In genomic region chr11:5380740-5381342, GRCh38 we compare ENCODE assay signal across 7 cellular contexts. TPM values are rescaled to one million over a fixed set of nuclear protein-coding genes. Genes with fewer than 3 reads are reported as not detected.
A peak's percentile ranks its signal among the peaks of the same experiment; 100 is the strongest.
DNase-seq lines count a peak whose midpoint lies in the region; ATAC-seq, FAIRE-seq and TF ChIP-seq lines count a peak whose summit lies in the region.

No MANE protein-coding gene starts in this region.

- no peak overlapping the region for H3K4me2 ChIP-seq in K562 (ENCODE audit: insufficient read depth, low read length)

- no peak overlapping the region for H2AFZ ChIP-seq in K562 (ENCODE audit: low read depth, low read length)

- WGBS in K562 (ENCODE audit: insufficient coverage, low coverage, missing lambda C conversion rate), result 38% methylated on average over 1 of the region's 4 CpGs

- peaks cover 46% of the 10 kb centered on the region for H3K79me2 ChIP-seq in K562 (ENCODE audit: control insufficient read depth, insufficient read depth, low read length)

- CTCF ChIA-PET in K562 (lab: Yijun Ruan, JAX; ENCODE audit: low intra/inter-chr PET ratio), result interaction anchor here (0.7 kb wide), 1 partner anchor 257 kb away, joined by 3 read pairs; no protein-coding TSS in a partner anchor

- TF ChIP-seq POLR2A in K562 (conservative IDR thresholded peaks at IDR 0.05), result no peak

- in situ Hi-C loops in K562 (cut with MboI), result loop anchor here (5.0 kb wide), 1 partner anchor 259 kb away; no protein-coding TSS in a partner anchor

- intact Hi-C loops in K562 (cut with micrococcal nuclease), result loop anchor here (2.0 to 10.0 kb wide), 3 partner anchors 174 to 259 kb away; no protein-coding TSS in a partner anchor

- peak; percentile 71 to 73 for TF ChIP-seq RAD21 in K562 (CRISPR knock-in tag; conservative IDR thresholded peaks at IDR 0.05 in 1 of 2, IDR thresholded peaks at IDR 0.05 in 1 of 2)

- H3K36me3 ChIP-seq in K562 (ENCODE audit: control insufficient read depth, insufficient read depth, low read length), result peaks cover 49% of the 10 kb centered on the region

- no TSS peak for BruUV-seq in K562 (replicated peaks; lab: Mats Ljungman, UMichigan)

- peak; percentile 59 to 74 (median 69) for TF ChIP-seq CTCF in K562 (IDR thresholded peaks at IDR 0.05 in 2 of 3, conservative IDR thresholded peaks at IDR 0.05 in 1 of 3; ENCODE audit: insufficient read depth in 2 of 3, low read depth in 1 of 3, low read length in 3 of 3)

- H3K9me1 ChIP-seq in K562 (ENCODE audit: control insufficient read depth, insufficient read depth, low read length), result no peaks in the 10 kb centered on the region

- no peaks in the 10 kb centered on the region; a peak in 1 of 5 replicates for H3K4me1 ChIP-seq in K562 (replicated peaks in 1 of 2; ENCODE audit: control insufficient read depth in 2 of 2, insufficient read depth in 2 of 2, low read length in 2 of 2)

- no peak overlapping the region for H3K4me3 ChIP-seq in K562

- TF ChIP-seq EP300 in K562 (IDR thresholded peaks at IDR 0.05; ENCODE audit: low read length), result no peak

- POLR2A ChIA-PET in K562 (lab: Yijun Ruan, JAX), result no interaction called here

- ATAC-seq in GM19455 (IDR thresholded peaks at IDR 0.05; ENCODE audit: unreplicated experiment) (peak; percentile 91), HG03442 (IDR thresholded peaks at IDR 0.05; ENCODE audit: unreplicated experiment) (peak; percentile 79), K562 (peak; percentile 97)

- H3K9me3 ChIP-seq in K562 (replicated peaks; ENCODE audit: control insufficient read depth, insufficient read depth, low read depth, low read length), result no peaks in the 10 kb centered on the region

- DNase-seq in ELR (ENCODE audit: low read depth) (peak; percentile 82), OCI-M1 (lab: John Stamatoyannopoulos, UW) (peak; percentile 76), K562 (ENCODE audit: extremely low read depth in 1 of 4, low spot score in 3 of 4) (peak; percentile 53 to 70 (median 56)), iris pigment epithelial cell (ENCODE audit: low read depth) (peak; percentile 71)
- DNase-seq in stimulated activated CD8-positive, alpha-beta memory T cell treated with anti-CD3 and anti-CD28 coated beads, Interleukin-4, amount 100 ng/mL, for 48 hours, result peak; percentile 47

- H3K27ac ChIP-seq in K562 (ENCODE audit: extremely low read depth, low read depth, low read length), result no peak overlapping the region

- no peak overlapping the region for H3K9ac ChIP-seq in K562 (ENCODE audit: insufficient read depth in 1 of 2, low read depth in 2 of 2, low read length in 2 of 2)

- no peaks in the 10 kb centered on the region for H3K27me3 ChIP-seq in K562 (ENCODE audit: control insufficient read depth in 2 of 2, insufficient read depth in 2 of 2, low read length in 2 of 2)

- peak; percentile 94 for FAIRE-seq in K562 (lab: Jason Lieb, UNC)

- no peaks in the 10 kb centered on the region for H4K20me1 ChIP-seq in K562 (replicated peaks; ENCODE audit: control insufficient read depth, insufficient read depth, low read length)

RNA-seq across cellular contexts. Expression of gene OR51M1, which starts 2.8 kb away (rescaled TPM):
- total RNA-seq in K562 (2011; cell fraction: chromatin; rRNA removed; ENCODE audit: low replicate concordance), result 0.35 and 0.49 TPM in 2 replicates
- under 0.01 and 0.13 TPM in 2 replicates for total RNA-seq in K562 (2011; cell fraction: nucleolus; rRNA removed)
- 0.22 and 0.23 TPM in 2 replicates for total RNA-seq in K562 (2011; cell fraction: nucleoplasm; rRNA removed)
- total RNA-seq in K562 (2014; rRNA removed) (not detected in 2 replicates), K562 (2014; rRNA removed; fragmentation: Illumina TruSeq; extraction: Trizol) (0.04 TPM in 1 of 2 replicates, not detected in the other), K562 (2015; rRNA removed; fragmentation: Illumina TruSeq; extraction: Trizol) (not detected in 2 replicates), K562 (2021) (not detected in 2 replicates)
- polyA plus RNA-seq in K562 (2011; rRNA removed) (not detected in 2 replicates), K562 (2014; fragmentation: Illumina TruSeq; extraction: Trizol) (not detected in 2 replicates), K562 (2014; fragmentation: Nextera tagmentation; extraction: Ambion mirVana) (under 1 TPM; 0.01 to 0.18 TPM), K562 (2014; rRNA removed) (not detected in 2 replicates)
- polyA plus RNA-seq in K562 (2011; cell fraction: cytosol; rRNA removed), result not detected in 2 replicates
- 0.07 TPM in 1 of 2 replicates, not detected in the other for polyA plus RNA-seq in K562 (2011; cell fraction: nucleus; rRNA removed)
- polyA plus RNA-seq in K562 (2012), result 0.07 and 0.20 TPM in 2 replicates
- 0.12 TPM in 1 of 2 replicates, not detected in the other for polyA minus RNA-seq in K562 (2011; rRNA and poly(A)+ RNA removed)
- not detected in 2 replicates for polyA minus RNA-seq in K562 (2011; cell fraction: cytosol; rRNA and poly(A)+ RNA removed)
- 0.11 and 0.27 TPM in 2 replicates for polyA minus RNA-seq in K562 (2011; cell fraction: nucleus; rRNA and poly(A)+ RNA removed)

RNA-seq across cellular contexts. Expression of gene OR51B6, which starts 29.5 kb away (rescaled TPM):
- 0.35 and 0.65 TPM in 2 replicates for total RNA-seq in K562 (2011; cell fraction: chromatin; rRNA removed; ENCODE audit: low replicate concordance)
- total RNA-seq in K562 (2011; cell fraction: nucleolus; rRNA removed), result not detected in 2 replicates
- not detected in 2 replicates for total RNA-seq in K562 (2011; cell fraction: nucleoplasm; rRNA removed)
- total RNA-seq in K562 (2014; rRNA removed) (not detected in 2 replicates), K562 (2014; rRNA removed; fragmentation: Illumina TruSeq; extraction: Trizol) (not detected in 2 replicates), K562 (2015; rRNA removed; fragmentation: Illumina TruSeq; extraction: Trizol) (not detected in 2 replicates), K562 (2021) (not detected in 2 replicates)
- polyA plus RNA-seq in K562 (2011; rRNA removed) (not detected in 2 replicates), K562 (2014; fragmentation: Illumina TruSeq; extraction: Trizol) (not detected in 2 replicates), K562 (2014; fragmentation: Nextera tagmentation; extraction: Ambion mirVana) (under 1 TPM; 0.06 to 0.97 TPM), K562 (2014; rRNA removed) (not detected in 2 replicates)
- not detected in 2 replicates for polyA plus RNA-seq in K562 (2011; cell fraction: cytosol; rRNA removed)
- not detected in 2 replicates for polyA plus RNA-seq in K562 (2011; cell fraction: nucleus; rRNA removed)
- polyA plus RNA-seq in K562 (2012), result 0.08 and 0.11 TPM in 2 replicates
- polyA minus RNA-seq in K562 (2011; rRNA and poly(A)+ RNA removed), result not detected in 2 replicates
- not detected in 2 replicates for polyA minus RNA-seq in K562 (2011; cell fraction: cytosol; rRNA and poly(A)+ RNA removed)
- polyA minus RNA-seq in K562 (2011; cell fraction: nucleus; rRNA and poly(A)+ RNA removed), result 0.40 and 0.89 TPM in 2 replicates

RNA-seq across cellular contexts. Expression of gene OR51B5, which starts 37.5 kb away (rescaled TPM):
- total RNA-seq in K562 (2011; cell fraction: chromatin; rRNA removed; ENCODE audit: low replicate concordance), result 138 and 316 TPM in 2 replicates
- total RNA-seq in K562 (2011; cell fraction: nucleolus; rRNA removed), result 86.7 and 139 TPM in 2 replicates
- total RNA-seq in K562 (2011; cell fraction: nucleoplasm; rRNA removed), result 410 and 874 TPM in 2 replicates
- total RNA-seq in K562 (2014; rRNA removed) (81.2 and 89.6 TPM in 2 replicates), K562 (2014; rRNA removed; fragmentation: Illumina TruSeq; extraction: Trizol) (158 and 184 TPM in 2 replicates), K562 (2015; rRNA removed; fragmentation: Illumina TruSeq; extraction: Trizol) (104 and 109 TPM in 2 replicates), K562 (2021) (109 and 120 TPM in 2 replicates)
- polyA plus RNA-seq in K562 (2011; rRNA removed) (137 and 216 TPM in 2 replicates), K562 (2014; fragmentation: Illumina TruSeq; extraction: Trizol) (154 and 176 TPM in 2 replicates), K562 (2014; fragmentation: Nextera tagmentation; extraction: Ambion mirVana) (10 to 100 TPM; 83.5 to 99.9 TPM), K562 (2014; rRNA removed) (111 and 113 TPM in 2 replicates)
- 103 and 220 TPM in 2 replicates for polyA plus RNA-seq in K562 (2011; cell fraction: cytosol; rRNA removed)
- polyA plus RNA-seq in K562 (2011; cell fraction: nucleus; rRNA removed), result 302 and 401 TPM in 2 replicates
- polyA plus RNA-seq in K562 (2012), result 66.6 and 103 TPM in 2 replicates
- 143 and 246 TPM in 2 replicates for polyA minus RNA-seq in K562 (2011; rRNA and poly(A)+ RNA removed)
- polyA minus RNA-seq in K562 (2011; cell fraction: cytosol; rRNA and poly(A)+ RNA removed), result 55.8 and 81.5 TPM in 2 replicates
- 241 and 318 TPM in 2 replicates for polyA minus RNA-seq in K562 (2011; cell fraction: nucleus; rRNA and poly(A)+ RNA removed)

RNA-seq across cellular contexts. Expression of gene OR51Q1, which starts 41.1 kb away (rescaled TPM):
- total RNA-seq in K562 (2011; cell fraction: chromatin; rRNA removed; ENCODE audit: low replicate concordance), result 0.76 and 1.2 TPM in 2 replicates
- 0.33 and 0.66 TPM in 2 replicates for total RNA-seq in K562 (2011; cell fraction: nucleolus; rRNA removed)
- total RNA-seq in K562 (2011; cell fraction: nucleoplasm; rRNA removed), result 0.73 and 0.76 TPM in 2 replicates
- 0.16 TPM in 1 of 2 replicates, not detected in the other for total RNA-seq in K562 (2014; rRNA removed)
- not detected in 2 replicates for total RNA-seq in K562 (2014; rRNA removed; fragmentation: Illumina TruSeq; extraction: Trizol)
- not detected in 2 replicates for total RNA-seq in K562 (2015; rRNA removed; fragmentation: Illumina TruSeq; extraction: Trizol)
- total RNA-seq in K562 (2021), result not detected in 2 replicates
- polyA plus RNA-seq in K562 (2011; rRNA removed), result not detected in 2 replicates
- polyA plus RNA-seq in K562 (2011; cell fraction: cytosol; rRNA removed), result not detected in 2 replicates
- not detected in 2 replicates for polyA plus RNA-seq in K562 (2011; cell fraction: nucleus; rRNA removed)
- polyA plus RNA-seq in K562 (2012), result 0.13 TPM in 1 of 2 replicates, not detected in the other
- polyA plus RNA-seq in K562 (2014; fragmentation: Illumina TruSeq; extraction: Trizol), result not detected in 2 replicates
- under 1 TPM in 1 of 2 experiments, not detected in 1; 0.69 TPM for polyA plus RNA-seq in K562 (2014; fragmentation: Nextera tagmentation; extraction: Ambion mirVana)
- not detected in 2 replicates for polyA plus RNA-seq in K562 (2014; rRNA removed)
- not detected in 2 replicates for polyA minus RNA-seq in K562 (2011; rRNA and poly(A)+ RNA removed)
- not detected in 2 replicates for polyA minus RNA-seq in K562 (2011; cell fraction: cytosol; rRNA and poly(A)+ RNA removed)
- polyA minus RNA-seq in K562 (2011; cell fraction: nucleus; rRNA and poly(A)+ RNA removed), result 1.1 and 1.6 TPM in 2 replicates

RNA-seq across cellular contexts. Expression of gene OR51B2, which starts 56.7 kb away (rescaled TPM):
- 26.1 and 96.0 TPM in 2 replicates for total RNA-seq in K562 (2011; cell fraction: chromatin; rRNA removed; ENCODE audit: low replicate concordance)
- 17.0 and 25.1 TPM in 2 replicates for total RNA-seq in K562 (2011; cell fraction: nucleolus; rRNA removed)
- total RNA-seq in K562 (2011; cell fraction: nucleoplasm; rRNA removed), result 59.5 and 83.7 TPM in 2 replicates
- total RNA-seq in K562 (2014; rRNA removed) (3.4 and 4.0 TPM in 2 replicates), K562 (2014; rRNA removed; fragmentation: Illumina TruSeq; extraction: Trizol) (6.6 TPM in 2 replicates), K562 (2015; rRNA removed; fragmentation: Illumina TruSeq; extraction: Trizol) (5.0 and 5.7 TPM in 2 replicates), K562 (2021) (3.3 and 4.0 TPM in 2 replicates)
- polyA plus RNA-seq in K562 (2011; rRNA removed) (5.7 and 10.5 TPM in 2 replicates), K562 (2014; fragmentation: Illumina TruSeq; extraction: Trizol) (3.3 and 3.5 TPM in 2 replicates), K562 (2014; fragmentation: Nextera tagmentation; extraction: Ambion mirVana) (under 1 TPM; 0.38 to 0.84 TPM), K562 (2014; rRNA removed) (2.6 and 2.7 TPM in 2 replicates)
- polyA plus RNA-seq in K562 (2011; cell fraction: cytosol; rRNA removed), result 1.5 and 7.6 TPM in 2 replicates
- 19.3 and 33.3 TPM in 2 replicates for polyA plus RNA-seq in K562 (2011; cell fraction: nucleus; rRNA removed)
- polyA plus RNA-seq in K562 (2012), result 1.0 and 3.5 TPM in 2 replicates
- polyA minus RNA-seq in K562 (2011; rRNA and poly(A)+ RNA removed), result 47.7 and 115 TPM in 2 replicates
- polyA minus RNA-seq in K562 (2011; cell fraction: cytosol; rRNA and poly(A)+ RNA removed), result 4.0 and 5.9 TPM in 2 replicates
- polyA minus RNA-seq in K562 (2011; cell fraction: nucleus; rRNA and poly(A)+ RNA removed), result 66.8 and 115 TPM in 2 replicates
